ENCODE assay signal across 8 cellular contexts in the genomic region with DNA sequence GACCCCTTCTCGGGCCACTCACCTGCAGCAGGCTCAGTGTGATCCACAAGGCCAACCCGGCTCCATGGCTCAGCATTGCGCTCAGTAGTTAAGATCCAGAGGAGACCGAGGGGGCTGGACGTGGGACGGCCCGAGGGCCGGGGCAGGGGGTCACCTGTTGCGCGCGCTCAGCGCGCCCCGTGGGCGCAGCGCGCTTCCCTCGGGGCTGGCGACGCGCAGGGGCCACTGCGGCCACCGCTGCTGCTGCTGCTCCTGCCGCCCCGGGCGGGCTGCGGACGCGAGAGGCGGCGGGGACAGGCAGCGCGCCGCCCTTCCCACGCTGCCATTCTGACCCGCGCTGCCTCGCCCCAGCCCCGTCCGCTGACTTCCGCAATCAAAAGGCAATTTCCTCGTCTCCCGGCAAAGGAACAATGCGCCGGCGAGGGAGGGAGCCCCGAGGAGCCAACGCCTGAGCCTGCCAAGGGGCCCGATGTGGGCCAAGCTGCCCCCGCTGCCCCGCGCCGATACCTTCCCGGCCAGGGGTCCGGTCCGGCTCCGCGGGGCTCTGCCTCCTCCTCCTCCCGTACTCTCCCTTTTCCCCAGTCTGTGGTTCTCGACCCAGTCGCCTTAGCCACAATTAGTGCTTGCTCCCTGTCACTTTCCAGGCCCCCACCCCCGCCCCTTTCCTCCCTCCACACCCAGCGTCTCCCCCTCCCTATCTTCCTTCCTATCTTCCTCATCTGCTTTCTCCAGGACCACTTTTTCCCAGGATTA. TPM values are rescaled to one million over a fixed set of nuclear protein-coding genes. Genes with fewer than 3 reads are reported as not detected.
A peak's percentile ranks its signal among the peaks of the same experiment; 100 is the strongest.
DNase-seq lines count a peak whose midpoint lies in the region; ATAC-seq and TF ChIP-seq lines count a peak whose summit lies in the region.

No MANE protein-coding gene starts in this region.

- TF ChIP-seq EP300 in ovary (IDR thresholded peaks at IDR 0.05) = no peak

- peaks cover 50% of the 10 kb centered on the region for H3K27me3 Mint-ChIP-seq in activated T-cell treated with anti-CD3 and anti-CD28 coated beads, Interleukin-2, amount 50 U/mL, for 72 hours (ENCODE audit: low read depth)

- H3K36me3 Mint-ChIP-seq in activated T-cell treated with anti-CD3 and anti-CD28 coated beads, Interleukin-2, amount 50 U/mL, for 72 hours (ENCODE audit: insufficient read depth in 2 of 2) = peaks cover 0 to 4% of the 10 kb centered on the region in 2 donors

- intact Hi-C loops in ovary (cut with DNase I) = no loop called here

- no peaks in the 10 kb centered on the region for H3K27me3 ChIP-seq in BJ (ENCODE audit: control insufficient read depth, insufficient read depth, low read length)
- H3K27me3 ChIP-seq in cardiac muscle cell = peaks cover 40% of the 10 kb centered on the region
- H3K27me3 ChIP-seq in ovary = no peaks in the 10 kb centered on the region

- no peak for TF ChIP-seq POLR2A in ovary (IDR thresholded peaks at IDR 0.05)

- 2 to 3% (median 2%) methylated on average over 47 to 63 of the region's 63 CpGs for WGBS in ovary, 3 donors

- DNase-seq in BJ (ENCODE audit: low read depth) (no peak), cardiac muscle cell (ENCODE audit: low read depth in 1 of 2, low spot score in 1 of 2) (peak; percentile 52 to 53), ovary (peak in 3 of 5 donors; percentile 16 to 36 (median 19)), cerebellar nuclear complex (lab: John Stamatoyannopoulos, UW) (no peak), RKO (ENCODE audit: low spot score) (no peak)
- DNase-seq in activated T-cell treated with anti-CD3 and anti-CD28 coated beads, Interleukin-2, amount 50 U/mL, for 72 hours = peak; percentile 1
- DNase-seq in activated CD4-positive, CD25-positive, alpha-beta regulatory T cell (lab: John Stamatoyannopoulos, UW) = no peak

- POLR2A ChIA-PET in BJ (lab: Charles Lee) = no interaction called here

- TF ChIP-seq CTCF in BJ (IDR thresholded peaks at IDR 0.05; ENCODE audit: insufficient read depth, low read depth, low read length) (no peak), cardiac muscle cell (IDR thresholded peaks at IDR 0.05; ENCODE audit: low read depth, low read length) (no peak), ovary (IDR thresholded peaks at IDR 0.05) (no peak)

- H3K36me3 ChIP-seq in BJ (ENCODE audit: control insufficient read depth, insufficient read depth, low read length) (no peaks in the 10 kb centered on the region), cardiac muscle cell (no peaks in the 10 kb centered on the region), ovary (no peaks in the 10 kb centered on the region)

- ATAC-seq in HG03159 (IDR thresholded peaks at IDR 0.05; ENCODE audit: unreplicated experiment) = peak; percentile 67
- ATAC-seq in activated T-cell treated with anti-CD3 and anti-CD28 coated beads, Interleukin-2, amount 50 U/mL, for 72 hours (replicated peaks in 1 of 2) = peak; percentile 22 to 42

- no peaks in the 10 kb centered on the region for H3K9me3 ChIP-seq in cardiac muscle cell (ENCODE audit: low read depth)
- H3K9me3 ChIP-seq in ovary = no peaks in the 10 kb centered on the region

- H3K4me1 Mint-ChIP-seq in activated T-cell treated with anti-CD3 and anti-CD28 coated beads, Interleukin-2, amount 50 U/mL, for 72 hours (ENCODE audit: low read depth) = peaks cover 5% of the 10 kb centered on the region

- peak overlapping the region; percentile 59 to 62 for H3K4me3 Mint-ChIP-seq in activated T-cell treated with anti-CD3 and anti-CD28 coated beads, Interleukin-2, amount 50 U/mL, for 72 hours

- H3K9me3 Mint-ChIP-seq in activated T-cell treated with anti-CD3 and anti-CD28 coated beads, Interleukin-2, amount 50 U/mL, for 72 hours = no peaks in the 10 kb centered on the region

- CTCF ChIA-PET in BJ (lab: Yijun Ruan, JAX) = interaction anchor here (0.6 to 1.6 kb wide), 4 partner anchors 10 to 1203 kb away, joined by 3 to 6 read pairs (median 4); no protein-coding TSS in a partner anchor

- H3K27ac Mint-ChIP-seq in activated T-cell treated with anti-CD3 and anti-CD28 coated beads, Interleukin-2, amount 50 U/mL, for 72 hours = no peak overlapping the region

- H3K4me1 ChIP-seq in cardiac muscle cell (ENCODE audit: low read depth) = peaks cover 4% of the 10 kb centered on the region
- peaks cover 2% of the 10 kb centered on the region for H3K4me1 ChIP-seq in ovary (ENCODE audit: insufficient read depth)

- H3K4me3 ChIP-seq in BJ (ENCODE audit: low read depth, low read length) (peak overlapping the region; percentile 58), cardiac muscle cell (peak overlapping the region; percentile 37), ovary (peak overlapping the region; percentile 25)

- H3K27ac ChIP-seq in cardiac muscle cell = no peak overlapping the region
- H3K27ac ChIP-seq in ovary = no peak overlapping the region

RNA-seq across cellular contexts. Expression of gene PTPRB, which starts 27.3 kb away (rescaled TPM):
- 1.7 and 2.1 TPM in 2 replicates for polyA plus RNA-seq in BJ (2011; rRNA removed)
- 1.4 and 2.4 TPM in 2 replicates for polyA minus RNA-seq in BJ (2011; rRNA and poly(A)+ RNA removed)
- total RNA-seq in activated T-cell treated with anti-CD3 and anti-CD28 coated beads, Interleukin-2, amount 50 U/mL, for 72 hours = not detected
- total RNA-seq in cardiac muscle cell = 0.21 and 0.25 TPM in 2 replicates
- polyA plus RNA-seq in cardiac muscle cell = 0.31 TPM in 1 of 2 replicates, not detected in the other
- total RNA-seq in ovary = 10 to 100 TPM in 4 of 7 donors, 1 to 10 TPM in 3; 4.9 to 34.6 (median 11.6) TPM
- 10 to 100 TPM in 1 of 2 donors, 1 to 10 TPM in 1; 10.0 to 17.3 TPM for polyA plus RNA-seq in ovary

Comparison
In these comparisons a context has a peak if more than half of its experiments do, and no peak if none do; other contexts are left out.
1. DNase-seq: peak in activated T-cell treated with anti-CD3 and anti-CD28 coated beads, Interleukin-2, amount 50 U/mL, for 72 hours (2 of 2), cardiac muscle cell (2 of 2) and ovary (3 of 5); none in BJ (single experiment), cerebellar nuclear complex (0 of 2), RKO (single experiment) and activated CD4-positive, CD25-positive, alpha-beta regulatory T cell (0 of 4).
2. Peak in every context shown above with its lines, with median percentiles within 50 percentile points of each other: H3K4me3 ChIP-seq.